Comparison of ENCODE assay signal across 8 cellular contexts in genomic region chr4:155972098-155972497, GRCh38. TPM values are rescaled to one million over a fixed set of nuclear protein-coding genes. Genes with fewer than 3 reads are reported as not detected.
DNase-seq lines count a peak whose midpoint lies in the region; ATAC-seq and TF ChIP-seq lines count a peak whose summit lies in the region.

No MANE protein-coding gene starts in this region.

- 43 to 50% methylated on average over 4 of the region's 4 CpGs for WGBS in aorta, 2 donors

- ATAC-seq in HG02610 (IDR thresholded peaks at IDR 0.05; ENCODE audit: unreplicated experiment) (peak; percentile 25), aorta (ENCODE audit: low FRiP score) (no peak), esophagus mucosa (no peak)

- H3K36me3 ChIP-seq in aorta (ENCODE audit: control insufficient read depth in 1 of 2, insufficient read depth in 2 of 2, low read length in 1 of 2) (no peaks in the 10 kb centered on the region), H7 (replicated peaks; ENCODE audit: control insufficient read depth, insufficient read depth, low read length) (no peaks in the 10 kb centered on the region)

- no peaks in the 10 kb centered on the region for H3K4me1 ChIP-seq in aorta (ENCODE audit: control insufficient read depth in 1 of 2, insufficient read depth in 2 of 2, low read length in 2 of 2)

- H3K27ac ChIP-seq in aorta (ENCODE audit: low read depth in 1 of 2, low read length in 2 of 2): no peak overlapping the region

- TF ChIP-seq CTCF in GM13977 (IDR thresholded peaks at IDR 0.05; ENCODE audit: extremely low read depth, insufficient read depth, missing control alignments): peak; percentile 40

- peaks cover 0 to 2% of the 10 kb centered on the region in 2 donors for H3K27me3 ChIP-seq in aorta (ENCODE audit: control insufficient read depth in 1 of 2, insufficient read depth in 2 of 2, low read length in 1 of 2)
- no peaks in the 10 kb centered on the region for H3K27me3 ChIP-seq in H7 (ENCODE audit: control insufficient read depth, insufficient read depth, low read length)

- H3K9me3 ChIP-seq in aorta (ENCODE audit: control insufficient read depth, low read length): no peaks in the 10 kb centered on the region

- H3K4me3 ChIP-seq in aorta (ENCODE audit: low read length in 2 of 2) (no peak overlapping the region), H7 (ENCODE audit: insufficient read depth, low read depth, low read length) (no peak overlapping the region)

- intact Hi-C loops in aorta (cut with DNase I): no loop called here

- no peak for DNase-seq in GM13977 (ENCODE audit: low spot score)
- peak; percentile 7 for DNase-seq in RPMI8226
- DNase-seq in kidney tubule cell (ENCODE audit: low spot score): peak; percentile 56
- DNase-seq in aorta: no peak
- no peak for DNase-seq in activated T-cell treated with anti-CD3 and anti-CD28 coated beads for 4 hours
- DNase-seq in H7: no peak

- in situ Hi-C loops in GM13977 (cut with MboI; ENCODE audit: low pct_unique_long_range_greater_than_20kb, low sequenced_read_pairs, unreplicated experiment): loop anchor here (25.0 kb wide), 1 partner anchor 415 kb away; no protein-coding TSS in a partner anchor

RNA-seq across cellular contexts. Expression of gene CTSO, which starts 18.4 kb away (rescaled TPM):
- total RNA-seq in aorta: 10 to 100 TPM; 20.0 to 36.5 TPM
- polyA plus RNA-seq in aorta: 10 to 100 TPM in 1 of 2 donors, 1 to 10 TPM in 1; 7.6 to 35.1 TPM
- 2.4 TPM for total RNA-seq in esophagus mucosa
- 1.5 and 1.6 TPM in 2 replicates for total RNA-seq in H7 (2014; rRNA removed; shearing (Covaris generic))

Comparison
In these comparisons a context has a peak if more than half of its experiments do, and no peak if none do; other contexts are left out.
1. DNase-seq: peak in RPMI8226 (single experiment) and kidney tubule cell (single experiment); none in GM13977 (single experiment), aorta (0 of 2), activated T-cell treated with anti-CD3 and anti-CD28 coated beads for 4 hours (single experiment) and H7 (single experiment).